Comparison of ENCODE assay signal across 11 cellular contexts in genomic region chr3:9930804-9931418, GRCh38. TPM values are rescaled to one million over a fixed set of nuclear protein-coding genes. Genes with fewer than 3 reads are reported as not detected.
DNase-seq lines count a peak whose midpoint lies in the region; ATAC-seq and TF ChIP-seq lines count a peak whose summit lies in the region.
"Had no signal": no experiment of that assay in that cellular context is flagged by ENCODE, and none has a peak within 500 bp of the region (broad histone marks: within the 10 kb centered on the region; RNA-seq: fewer than 3 reads in every experiment).

No MANE protein-coding gene starts in this region.

- H3K9me3 ChIP-seq in PC-3 (ENCODE audit: low read length): no peaks in the 10 kb centered on the region

- no peaks in the 10 kb centered on the region for H3K9me3 Mint-ChIP-seq in stimulated activated memory B cell treated with anti-CD40 and anti-IgM and Interleukin-4, amounts not matched to agents 10 μg/mL and 1 μg/mL and 100 μg/mL, for 72 hours

- H4K20me1 ChIP-seq in PC-3 (ENCODE audit: low read length): no peaks in the 10 kb centered on the region

- no peak for DNase-seq in AG09319 (ENCODE audit: extremely low read depth, low read depth)
- DNase-seq in GM10266 (ENCODE audit: extremely low spot score): peak; percentile 69
- DNase-seq in PC-3: peak; percentile 28
- DNase-seq in choroid plexus epithelial cell (ENCODE audit: low read depth): peak; percentile 45
- DNase-seq in NCI-H526 (lab: John Stamatoyannopoulos, UW): no peak
- no peak for DNase-seq in iPS-NIHi11 (ENCODE audit: low spot score)
- DNase-seq: left cardiac atrium, NCI-H187 treated with DMSO at 0.1 percent for 48 hours had no signal

- CTCF ChIA-PET in PC-3 (lab: Charles Lee): interaction anchor here (0.6 to 1.4 kb wide), 4 partner anchors 14 to 109 kb away, joined by 3 to 6 read pairs (median 4); partner anchors contain the start of gene IL17RC

- H3K27me3 ChIP-seq in PC-3 (ENCODE audit: low read length): no peaks in the 10 kb centered on the region

- no peaks in the 10 kb centered on the region for H3K27me3 Mint-ChIP-seq in stimulated activated memory B cell treated with anti-CD40 and anti-IgM and Interleukin-4, amounts not matched to agents 10 μg/mL and 1 μg/mL and 100 μg/mL, for 72 hours

- no peak overlapping the region for H2AFZ ChIP-seq in PC-3 (ENCODE audit: low read length)

- H3F3A ChIP-seq in PC-3 (ENCODE audit: low read length, unreplicated experiment): no peaks in the 10 kb centered on the region

- no TSS peak for BruUV-seq in PC-3 (replicated peaks; lab: Mats Ljungman, UMichigan)

- H3K4me1 Mint-ChIP-seq in stimulated activated memory B cell treated with anti-CD40 and anti-IgM and Interleukin-4, amounts not matched to agents 10 μg/mL and 1 μg/mL and 100 μg/mL, for 72 hours: peaks cover 31% of the 10 kb centered on the region

- H3K27ac Mint-ChIP-seq in stimulated activated memory B cell treated with anti-CD40 and anti-IgM and Interleukin-4, amounts not matched to agents 10 μg/mL and 1 μg/mL and 100 μg/mL, for 72 hours: no peak overlapping the region

- H3K36me3 Mint-ChIP-seq in stimulated activated memory B cell treated with anti-CD40 and anti-IgM and Interleukin-4, amounts not matched to agents 10 μg/mL and 1 μg/mL and 100 μg/mL, for 72 hours: peaks cover 10% of the 10 kb centered on the region

- peaks cover 31% of the 10 kb centered on the region for H3K4me1 ChIP-seq in PC-3 (ENCODE audit: insufficient read depth, low read length)

- H3K36me3 ChIP-seq in PC-3 (ENCODE audit: low read depth, low read length): peaks cover 17% of the 10 kb centered on the region

- no peaks in the 10 kb centered on the region for H3K9me2 ChIP-seq in PC-3 (replicated peaks; ENCODE audit: low read length)

- no peak overlapping the region for H3K9ac ChIP-seq in PC-3 (ENCODE audit: low read length)

- H3K4me3 Mint-ChIP-seq in stimulated activated memory B cell treated with anti-CD40 and anti-IgM and Interleukin-4, amounts not matched to agents 10 μg/mL and 1 μg/mL and 100 μg/mL, for 72 hours: no peak overlapping the region

- intact Hi-C loops in PC-3 (cut with micrococcal nuclease): loop anchor here (5.0 kb wide), 1 partner anchor 214 kb away; no protein-coding TSS in a partner anchor

- no peak overlapping the region for H3K4me2 ChIP-seq in PC-3 (ENCODE audit: low read length)

- H3K27ac ChIP-seq in PC-3 (ENCODE audit: low read length): no peak overlapping the region
- H3K27ac ChIP-seq: HL-60 had no signal

- H3K4me3 ChIP-seq in PC-3 (ENCODE audit: low read length): no peak overlapping the region
- no peak overlapping the region for H3K4me3 ChIP-seq in choroid plexus epithelial cell (ENCODE audit: low read depth, low read length)

- peaks cover 16% of the 10 kb centered on the region for H3K79me2 ChIP-seq in PC-3 (ENCODE audit: low read length)

- ATAC-seq in PC-3 (no peak), HG03521 (IDR thresholded peaks at IDR 0.05; ENCODE audit: unreplicated experiment) (no peak)
- no peak for ATAC-seq in stimulated activated memory B cell treated with anti-CD40 and anti-IgM and Interleukin-4, amounts not matched to agents 10 μg/mL and 1 μg/mL and 100 μg/mL, for 72 hours
- ATAC-seq: left cardiac atrium had no signal

- peak; percentile 7; the same call in 1 of the 2 replicates for TF ChIP-seq CTCF in AG09319 (IDR thresholded peaks at IDR 0.05; ENCODE audit: low read depth, low read length)
- peak; percentile 35 for TF ChIP-seq CTCF in GM10266 (IDR thresholded peaks at IDR 0.05; ENCODE audit: control insufficient read depth, insufficient read depth, low read depth, missing control alignments)
- TF ChIP-seq CTCF in PC-3 (conservative IDR thresholded peaks at IDR 0.05; ENCODE audit: low read depth, low read length): peak; percentile 47
- peak; percentile 45 for TF ChIP-seq CTCF in choroid plexus epithelial cell (conservative IDR thresholded peaks at IDR 0.05; ENCODE audit: low read depth, low read length)

- POLR2A ChIA-PET in PC-3 (lab: Charles Lee; ENCODE audit: unreplicated experiment): interaction anchor here (0.8 kb wide), 1 partner anchor 13 kb away, joined by 6 read pairs; no protein-coding TSS in a partner anchor

RNA-seq across cellular contexts. Expression of gene CRELD1, which starts 2.7 kb away (rescaled TPM):
- total RNA-seq in PC-3 (2014; rRNA removed): 22.0 and 28.3 TPM in 2 replicates

RNA-seq across cellular contexts. Expression of gene IL17RC, which starts 14.0 kb away (rescaled TPM):
- 116 and 138 TPM in 2 replicates for total RNA-seq in PC-3 (2014; rRNA removed)

RNA-seq across cellular contexts. Expression of gene PRRT3, which starts 21.3 kb away (rescaled TPM):
- total RNA-seq in PC-3 (2014; rRNA removed): 4.4 and 5.0 TPM in 2 replicates

RNA-seq across cellular contexts. Expression of gene IL17RE, which starts 28.3 kb away (rescaled TPM):
- 4.0 and 4.7 TPM in 2 replicates for total RNA-seq in PC-3 (2014; rRNA removed)

RNA-seq across cellular contexts. Expression of gene JAGN1, which starts 40.5 kb away (rescaled TPM):
- 32.5 and 34.1 TPM in 2 replicates for total RNA-seq in PC-3 (2014; rRNA removed)

Comparison
In these comparisons a context has a peak if more than half of its experiments do, and no peak if none do; other contexts are left out.
1. DNase-seq: peak in GM10266 (single experiment), PC-3 (single experiment) and choroid plexus epithelial cell (single experiment); none in AG09319 (single experiment), NCI-H526 (0 of 2) and iPS-NIHi11 (single experiment).
2. Peak in every context shown above with its lines, with median percentiles within 50 percentile points of each other: CTCF ChIP-seq.